ENCODE assay signal across 8 cellular contexts in the genomic region with DNA sequence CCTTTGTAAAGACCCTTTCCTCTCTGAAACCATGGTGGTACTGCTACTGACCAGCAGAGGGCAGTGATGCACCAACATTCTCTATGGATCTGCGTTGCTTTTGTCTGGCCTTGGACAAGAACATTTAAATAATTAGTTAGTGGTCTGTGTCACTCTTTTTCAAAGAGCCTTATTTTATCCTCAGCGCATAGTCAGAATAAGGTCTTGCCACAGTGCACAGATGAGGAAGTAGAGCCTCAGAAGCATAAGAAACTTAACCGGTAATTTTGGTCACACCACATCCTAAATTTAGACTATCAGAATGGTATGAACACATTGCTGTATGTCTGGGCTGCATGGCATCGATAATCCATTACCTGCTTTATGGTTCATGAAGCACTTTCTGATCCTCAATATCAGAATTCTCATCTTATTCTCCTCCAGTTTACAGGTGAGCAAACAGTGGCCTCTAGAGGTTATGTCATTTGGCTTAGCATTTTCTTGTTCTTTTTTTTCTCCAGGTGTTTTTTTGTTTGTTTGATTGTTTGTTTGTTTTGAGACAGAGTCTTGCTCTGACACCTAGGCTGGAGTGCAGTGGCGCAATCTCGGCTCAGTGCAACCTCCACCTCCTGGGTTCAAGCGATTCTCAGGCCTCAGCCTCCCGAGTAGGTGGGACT. TPM values are rescaled to one million over a fixed set of nuclear protein-coding genes. Genes with fewer than 3 reads are reported as not detected.
DNase-seq lines count a peak whose midpoint lies in the region; ATAC-seq and TF ChIP-seq lines count a peak whose summit lies in the region.

No MANE protein-coding gene starts in this region.

- H3K9ac ChIP-seq in KMS-11, result no peak overlapping the region

- no peak overlapping the region for H3K4me3 ChIP-seq in KMS-11 (IDR thresholded peaks at IDR 0.05; ENCODE audit: insufficient read depth, low read depth, low read length)
- H3K4me3 ChIP-seq in fibroblast of the aortic adventitia (ENCODE audit: low read depth, low read length), result no peak overlapping the region
- H3K4me3 ChIP-seq in tibial artery, result no peak overlapping the region

- no peaks in the 10 kb centered on the region for H3K27me3 ChIP-seq in KMS-11 (ENCODE audit: insufficient read depth, low read depth)
- H3K27me3 ChIP-seq in tibial artery, result peaks cover 0 to 2% of the 10 kb centered on the region in 2 donors

- H2AFZ ChIP-seq in KMS-11 (ENCODE audit: low read depth), result peak overlapping the region; percentile 42; the same call in 1 of the 2 replicates

- no peaks in the 10 kb centered on the region for H3K9me3 ChIP-seq in tibial artery

- ATAC-seq in GM21723 (IDR thresholded peaks at IDR 0.05; ENCODE audit: unreplicated experiment), result peak; percentile 88

- H3K4me2 ChIP-seq in KMS-11, result peak overlapping the region; percentile 20; the same call in 1 of the 2 replicates

- no peak overlapping the region for H3K27ac ChIP-seq in KMS-11
- peak overlapping the region; percentile 59 to 76 for H3K27ac ChIP-seq in tibial artery

- intact Hi-C loops in tibial artery (cut with DNase I; ENCODE audit: low total_unique reads), result loop anchor here (2.0 to 5.0 kb wide), 2 partner anchors 122 to 182 kb away; a partner anchor contains a TSS

- peak; percentile 84 for TF ChIP-seq CTCF in KMS-11 (conservative IDR thresholded peaks at IDR 0.05; ENCODE audit: low read depth, low read length)
- TF ChIP-seq CTCF in fibroblast of the aortic adventitia (IDR thresholded peaks at IDR 0.05; ENCODE audit: insufficient read depth, low read length), result peak; percentile 93
- TF ChIP-seq CTCF in tibial artery (IDR thresholded peaks at IDR 0.05), result peak; percentile 81 to 95

- peaks cover 10% of the 10 kb centered on the region for H3K4me1 ChIP-seq in KMS-11 (ENCODE audit: low read depth, poor library complexity, severe bottlenecking)
- peaks cover 0 to 34% (median 12%) of the 10 kb centered on the region in 4 donors for H3K4me1 ChIP-seq in tibial artery

- H4K20me1 ChIP-seq in KMS-11 (ENCODE audit: insufficient read depth), result no peaks in the 10 kb centered on the region

- DNase-seq in ELF-1 (ENCODE audit: low read depth, low spot score) (peak; percentile 83), RPMI8226 (peak; percentile 68), fibroblast of the aortic adventitia (ENCODE audit: low read depth) (peak; percentile 87), occipital lobe (lab: John Stamatoyannopoulos, UW) (peak; percentile 24), tibial artery (peak; percentile 63 to 78)
- DNase-seq in activated T-helper 1 cell treated with anti-CD3 and anti-CD28 coated beads, Interleukin-2, amount 50 U/mL, for 16 hours (ENCODE audit: low read depth in 1 of 2, low spot score in 1 of 2), result peak; percentile 15 to 22

- no peaks in the 10 kb centered on the region for H3K36me3 ChIP-seq in KMS-11 (ENCODE audit: insufficient read depth)
- H3K36me3 ChIP-seq in tibial artery, result no peaks in the 10 kb centered on the region

- H3K79me2 ChIP-seq in KMS-11 (ENCODE audit: insufficient read depth, low read depth), result no peaks in the 10 kb centered on the region

RNA-seq across cellular contexts. Expression of a gene that starts 23.7 kb away (rescaled TPM):
- total RNA-seq in fibroblast of the aortic adventitia (ENCODE audit: low replicate concordance) (20.4 and 30.8 TPM in 2 replicates), occipital lobe (90.6 TPM)

RNA-seq across cellular contexts. Expression of a gene that starts 52.1 kb away (rescaled TPM):
- total RNA-seq in fibroblast of the aortic adventitia (ENCODE audit: low replicate concordance) (10.3 and 11.9 TPM in 2 replicates), occipital lobe (84.5 TPM)

Comparison
In these comparisons a context has a peak if more than half of its experiments do, and no peak if none do; other contexts are left out.
1. DNase-seq: peak in every context shown above with its lines; median percentile 87 in fibroblast of the aortic adventitia; 83 in ELF-1; 70 in tibial artery; 68 in RPMI8226; 24 in occipital lobe; 18 in activated T-helper 1 cell treated with anti-CD3 and anti-CD28 coated beads, Interleukin-2, amount 50 U/mL, for 16 hours.